7 cellular contexts compared by ENCODE assay signal in genomic region chr1:39103321-39104157, GRCh38.
DNase-seq lines count a peak whose midpoint lies in the region; ATAC-seq, FAIRE-seq and TF ChIP-seq lines count a peak whose summit lies in the region.

No MANE protein-coding gene starts in this region.

- no peaks in the 10 kb centered on the region for H3K27me3 ChIP-seq in H7 (ENCODE audit: control insufficient read depth, insufficient read depth, low read length)
- no peaks in the 10 kb centered on the region for H3K27me3 ChIP-seq in fibroblast of lung (ENCODE audit: control insufficient read depth, insufficient read depth, low read length)
- no peaks in the 10 kb centered on the region for H3K27me3 ChIP-seq in skeletal muscle satellite cell (ENCODE audit: control insufficient read depth, insufficient read depth, low read length)
- H3K27me3 ChIP-seq in small intestine (ENCODE audit: control insufficient read depth in 2 of 2, insufficient read depth in 2 of 2, low read length in 2 of 2) = no peaks in the 10 kb centered on the region

- H3K4me2 ChIP-seq in fibroblast of lung (ENCODE audit: extremely low read depth, insufficient read depth, low read length) (peak overlapping the region; percentile 74), skeletal muscle satellite cell (ENCODE audit: low read length) (peak overlapping the region; percentile 93)

- FAIRE-seq in small intestine (lab: Jason Lieb, UNC) = no peak

- TF ChIP-seq CTCF in fibroblast of lung (conservative IDR thresholded peaks at IDR 0.05 in 1 of 2, IDR thresholded peaks at IDR 0.05 in 1 of 2; ENCODE audit: low read depth in 1 of 2, low read length in 2 of 2) = no peak

- peak overlapping the region; percentile 75 for H3K27ac ChIP-seq in SK-N-MC
- H3K27ac ChIP-seq in fibroblast of lung (ENCODE audit: insufficient read depth, low read length) = no peak overlapping the region
- H3K27ac ChIP-seq in small intestine (ENCODE audit: low read depth in 1 of 2, low read length in 1 of 2) = no peak overlapping the region

- no peak overlapping the region for H2AFZ ChIP-seq in fibroblast of lung (ENCODE audit: low read length)

- WGBS in small intestine, 3 donors = 80 to 87% (median 86%) methylated on average over 6 of the region's 6 CpGs

- no peaks in the 10 kb centered on the region for H4K20me1 ChIP-seq in fibroblast of lung (ENCODE audit: control insufficient read depth, extremely low read depth, insufficient read depth, low read length)

- DNase-seq in H7 (no peak), SK-N-MC (ENCODE audit: low read depth, low spot score) (no peak), fibroblast of lung (ENCODE audit: low read depth in 2 of 2) (peak; percentile 68 to 69), mesenteric fat pad (ENCODE audit: low spot score) (no peak), small intestine (no peak)

- H3K36me3 ChIP-seq in H7 (replicated peaks; ENCODE audit: control insufficient read depth, insufficient read depth, low read length) (no peaks in the 10 kb centered on the region), SK-N-MC (ENCODE audit: insufficient read depth, low read length) (no peaks in the 10 kb centered on the region), fibroblast of lung (ENCODE audit: control insufficient read depth, insufficient read depth, low read length) (no peaks in the 10 kb centered on the region), skeletal muscle satellite cell (ENCODE audit: insufficient read depth, low read length) (no peaks in the 10 kb centered on the region), small intestine (ENCODE audit: control insufficient read depth in 2 of 2, insufficient read depth in 2 of 2, low read length in 2 of 2) (no peaks in the 10 kb centered on the region)

- H3K4me1 ChIP-seq in fibroblast of lung (ENCODE audit: control insufficient read depth, extremely low read depth, insufficient read depth, low read length) = peaks cover 16% of the 10 kb centered on the region
- H3K4me1 ChIP-seq in skeletal muscle satellite cell (ENCODE audit: control insufficient read depth, insufficient read depth, low read length) = peaks cover 38% of the 10 kb centered on the region
- H3K4me1 ChIP-seq in small intestine (ENCODE audit: control insufficient read depth in 2 of 2, insufficient read depth in 1 of 2, low read depth in 1 of 2, low read length in 1 of 2) = peaks cover 2 to 9% of the 10 kb centered on the region in 2 donors

- H3K9me3 ChIP-seq in SK-N-MC (ENCODE audit: low read depth, low read length) (no peaks in the 10 kb centered on the region), fibroblast of lung (ENCODE audit: control insufficient read depth, insufficient read depth, low read depth, low read length) (no peaks in the 10 kb centered on the region), skeletal muscle satellite cell (replicated peaks; ENCODE audit: low read length) (no peaks in the 10 kb centered on the region), small intestine (ENCODE audit: control insufficient read depth, low read depth) (no peaks in the 10 kb centered on the region)

- peaks cover 43% of the 10 kb centered on the region for H3K79me2 ChIP-seq in fibroblast of lung (ENCODE audit: control insufficient read depth, insufficient read depth, low read length)

- no peak for ATAC-seq in GM18520 (IDR thresholded peaks at IDR 0.05; ENCODE audit: unreplicated experiment)

- H3K9ac ChIP-seq in SK-N-MC (ENCODE audit: insufficient read length) (no peak overlapping the region), fibroblast of lung (ENCODE audit: insufficient read depth, low read length) (no peak overlapping the region), skeletal muscle satellite cell (ENCODE audit: low read depth, low read length) (peak overlapping the region; percentile 90)

- H3K4me3 ChIP-seq in H7 (ENCODE audit: insufficient read depth, low read depth, low read length) = peak overlapping the region; percentile 12; the same call in 1 of the 2 replicates
- peak overlapping the region; percentile 70 for H3K4me3 ChIP-seq in SK-N-MC
- peak overlapping the region in 1 of 4 experiments; percentile 89 for H3K4me3 ChIP-seq in fibroblast of lung (replicated peaks in 1 of 4; ENCODE audit: control extremely low read depth in 1 of 4, insufficient read depth in 1 of 4, low read depth in 3 of 4, low read length in 4 of 4)
- peak overlapping the region; percentile 92 for H3K4me3 ChIP-seq in skeletal muscle satellite cell (ENCODE audit: low read length)
- H3K4me3 ChIP-seq in small intestine (ENCODE audit: low read depth in 1 of 2, low read length in 2 of 2) = no peak overlapping the region

Comparison
In these comparisons a context has a peak if more than half of its experiments do, and no peak if none do; other contexts are left out.
1. DNase-seq: peak in fibroblast of lung (2 of 2); none in H7 (single experiment), SK-N-MC (single experiment), mesenteric fat pad (single experiment) and small intestine (single experiment).
2. H3K4me3 ChIP-seq: peak in H7 (single experiment), SK-N-MC (single experiment) and skeletal muscle satellite cell (single experiment); none in small intestine (0 of 2).